In genomic region chr7:30466266-30466665, GRCh38 we compare ENCODE assay signal across 16 cellular contexts. TPM values are rescaled to one million over a fixed set of nuclear protein-coding genes. Genes with fewer than 3 reads are reported as not detected.
DNase-seq lines count a peak whose midpoint lies in the region; ATAC-seq, FAIRE-seq and TF ChIP-seq lines count a peak whose summit lies in the region.
"Had no signal": no experiment of that assay in that cellular context is flagged by ENCODE, and none has a peak within 500 bp of the region (broad histone marks: within the 10 kb centered on the region; RNA-seq: fewer than 3 reads in every experiment).

No MANE protein-coding gene starts in this region.

- H3K27ac Mint-ChIP-seq in astrocyte (ENCODE audit: unreplicated experiment), result no peak overlapping the region
- H3K27ac Mint-ChIP-seq: activated T-cell treated with anti-CD3 and anti-CD28 coated beads, Interleukin-2, amount 50 U/mL, for 24 hours; CD8-positive, alpha-beta T cell had no signal

- ATAC-seq in lower lobe of right lung (no peak), HG03135 (IDR thresholded peaks at IDR 0.05; ENCODE audit: unreplicated experiment) (no peak)
- ATAC-seq: CD8-positive, alpha-beta T cell; HCT116; PC-3 had no signal

- H3K4me1 Mint-ChIP-seq in astrocyte (ENCODE audit: low read depth, unreplicated experiment), result peaks cover 47% of the 10 kb centered on the region

- H3K9ac ChIP-seq in astrocyte (ENCODE audit: low read length) (no peak overlapping the region), subcutaneous abdominal adipose tissue (ENCODE audit: low read length in 5 of 5) (peak overlapping the region in 2 of 5 donors; percentile 73 to 82)

- H3K27me3 Mint-ChIP-seq in astrocyte (ENCODE audit: low read depth, unreplicated experiment), result no peaks in the 10 kb centered on the region
- H3K27me3 Mint-ChIP-seq: activated T-cell treated with anti-CD3 and anti-CD28 coated beads, Interleukin-2, amount 50 U/mL, for 24 hours had no signal

- H3K9me3 Mint-ChIP-seq in astrocyte (ENCODE audit: unreplicated experiment), result no peaks in the 10 kb centered on the region
- H3K9me3 Mint-ChIP-seq: activated T-cell treated with anti-CD3 and anti-CD28 coated beads, Interleukin-2, amount 50 U/mL, for 24 hours; CD8-positive, alpha-beta T cell had no signal

- no TSS peak for BruUV-seq in A673 (replicated peaks; lab: Mats Ljungman, UMichigan)

- H3K9me3 ChIP-seq in astrocyte (ENCODE audit: insufficient read depth, low read depth, low read length) (no peaks in the 10 kb centered on the region), lower lobe of right lung (no peaks in the 10 kb centered on the region), subcutaneous abdominal adipose tissue (ENCODE audit: control insufficient read depth in 5 of 5, low read length in 5 of 5) (no peaks in the 10 kb centered on the region), A673 (ENCODE audit: low read depth, low read length, poor library complexity, severe bottlenecking) (no peaks in the 10 kb centered on the region)

- FAIRE-seq in astrocyte (lab: Jason Lieb, UNC), result no peak
- FAIRE-seq in HTR-8/SVneo (lab: Jason Lieb, UNC), result no peak

- no peak overlapping the region for H3K4me3 Mint-ChIP-seq in astrocyte (ENCODE audit: unreplicated experiment)
- H3K4me3 Mint-ChIP-seq: activated T-cell treated with anti-CD3 and anti-CD28 coated beads, Interleukin-2, amount 50 U/mL, for 24 hours; CD8-positive, alpha-beta T cell had no signal

- peaks cover 26% of the 10 kb centered on the region for H3K4me1 ChIP-seq in astrocyte (ENCODE audit: insufficient read depth, low read length)
- peaks cover 91% of the 10 kb centered on the region for H3K4me1 ChIP-seq in lower lobe of right lung
- H3K4me1 ChIP-seq in subcutaneous abdominal adipose tissue (ENCODE audit: control insufficient read depth in 5 of 5, insufficient read depth in 5 of 5, low read length in 5 of 5), result peaks cover 34 to 76% (median 74%) of the 10 kb centered on the region in 5 donors
- no peaks in the 10 kb centered on the region for H3K4me1 ChIP-seq in A673 (ENCODE audit: insufficient read depth, low read length, poor library complexity, severe bottlenecking)

- CTCF ChIA-PET in A673 (lab: Charles Lee), result no interaction called here

- H3K4me3 ChIP-seq in astrocyte (ENCODE audit: insufficient read depth, low read depth, low read length) (no peak overlapping the region), lower lobe of right lung (no peak overlapping the region), subcutaneous abdominal adipose tissue (ENCODE audit: low read depth in 1 of 5, low read length in 5 of 5) (no peak overlapping the region), A673 (ENCODE audit: low read depth, low read length, poor library complexity, severe bottlenecking) (no peak overlapping the region)

- POLR2A ChIA-PET in A673 (lab: Charles Lee; ENCODE audit: low non-redundant PET), result no interaction called here

- H3K27ac ChIP-seq in astrocyte (ENCODE audit: low read depth, low read length) (no peak overlapping the region), lower lobe of right lung (peak overlapping the region; percentile 61), subcutaneous abdominal adipose tissue (ENCODE audit: low read depth, low read length) (peak overlapping the region; percentile 79), A673 (ENCODE audit: low read depth, low read length, poor library complexity, severe bottlenecking) (no peak overlapping the region)
- H3K27ac ChIP-seq: 22Rv1 had no signal

- H4K20me1 ChIP-seq in astrocyte (ENCODE audit: insufficient read depth, low read length), result no peaks in the 10 kb centered on the region

- TF ChIP-seq CTCF in astrocyte (IDR thresholded peaks at IDR 0.05; ENCODE audit: insufficient read depth, low read depth, low read length), result no peak
- no peak for TF ChIP-seq CTCF in lower lobe of right lung (IDR thresholded peaks at IDR 0.05)
- no peak for TF ChIP-seq CTCF in A673 (conservative IDR thresholded peaks at IDR 0.05; ENCODE audit: low read depth, low read length)

- DNase-seq in DMS 273 (lab: John Stamatoyannopoulos, UW; ENCODE audit: unreplicated experiment) (peak; percentile 94), DMS 273 treated with DMSO at 0.1 percent for 48 hours (lab: John Stamatoyannopoulos, UW) (no peak), astrocyte (ENCODE audit: low read depth) (peak; percentile 72), lower lobe of right lung (no peak), HTR-8/SVneo (ENCODE audit: insufficient read length, low spot score) (no peak), A673 (ENCODE audit: low spot score) (no peak)
- DNase-seq: activated T-cell treated with anti-CD3 and anti-CD28 coated beads, Interleukin-2, amount 50 U/mL, for 24 hours; amniotic stem cell; CD8-positive, alpha-beta T cell; EL; PC-3; posterior cingulate gyrus had no signal

- H3K36me3 ChIP-seq in astrocyte (ENCODE audit: insufficient read depth, low read length) (no peaks in the 10 kb centered on the region), lower lobe of right lung (peaks cover 4% of the 10 kb centered on the region), subcutaneous abdominal adipose tissue (ENCODE audit: control insufficient read depth in 5 of 5, insufficient read depth in 5 of 5, low read length in 5 of 5) (no peaks in the 10 kb centered on the region), A673 (ENCODE audit: insufficient read depth, low read length, poor library complexity, severe bottlenecking) (no peaks in the 10 kb centered on the region)

- intact Hi-C loops in lower lobe of right lung (cut with DNase I) (no loop called here), A673 (cut with micrococcal nuclease; ENCODE audit: unreplicated experiment) (no loop called here)

- H3K4me2 ChIP-seq in astrocyte (ENCODE audit: low read length), result no peak overlapping the region

- no peaks in the 10 kb centered on the region for H3K36me3 Mint-ChIP-seq in astrocyte (ENCODE audit: low read depth, unreplicated experiment)

- no peaks in the 10 kb centered on the region for H3K27me3 ChIP-seq in astrocyte (ENCODE audit: insufficient read depth, low read length)
- no peaks in the 10 kb centered on the region for H3K27me3 ChIP-seq in lower lobe of right lung (ENCODE audit: low read depth)
- H3K27me3 ChIP-seq in subcutaneous abdominal adipose tissue (ENCODE audit: control insufficient read depth in 5 of 5, insufficient read depth in 4 of 5, low read length in 5 of 5), result no peaks in the 10 kb centered on the region
- no peaks in the 10 kb centered on the region for H3K27me3 ChIP-seq in A673 (replicated peaks; ENCODE audit: insufficient read depth, low read depth, low read length, poor library complexity)

- H3K79me2 ChIP-seq in astrocyte (ENCODE audit: insufficient read depth, low read length), result peaks cover 19% of the 10 kb centered on the region

- H2AFZ ChIP-seq in astrocyte (ENCODE audit: low read depth, low read length), result no peak overlapping the region

RNA-seq across cellular contexts. Expression of gene NOD1, which starts 12.3 kb away (rescaled TPM):
- total RNA-seq in astrocyte, result 9.3 and 9.7 TPM in 2 replicates
- total RNA-seq in lower lobe of right lung, result 42.9 TPM
- 2.0 and 2.3 TPM in 2 replicates for total RNA-seq in A673 (2021)

RNA-seq across cellular contexts. Expression of gene GGCT, which starts 38.4 kb away (rescaled TPM):
- total RNA-seq in astrocyte (27.7 and 29.6 TPM in 2 replicates), lower lobe of right lung (28.8 TPM), A673 (2021) (63.5 and 66.0 TPM in 2 replicates)

Comparison
In these comparisons a context has a peak if more than half of its experiments do, and no peak if none do; other contexts are left out.
1. DNase-seq: peak in DMS 273 (single experiment) and astrocyte (single experiment); none in DMS 273 treated with DMSO at 0.1 percent for 48 hours (single experiment), lower lobe of right lung (single experiment), HTR-8/SVneo (single experiment) and A673 (single experiment).
2. H3K27ac ChIP-seq: peak in lower lobe of right lung (single experiment) and subcutaneous abdominal adipose tissue (single experiment); none in astrocyte (single experiment) and A673 (single experiment).